ENCODE assay signal across 8 cellular contexts in genomic region chr1:229507502-229507901, GRCh38. TPM values are rescaled to one million over a fixed set of nuclear protein-coding genes. Genes with fewer than 3 reads are reported as not detected.
DNase-seq lines count a peak whose midpoint lies in the region; ATAC-seq, FAIRE-seq and TF ChIP-seq lines count a peak whose summit lies in the region.

No MANE protein-coding gene starts in this region.

- H3K27me3 ChIP-seq in BJ (ENCODE audit: control insufficient read depth, insufficient read depth, low read length), result no peaks in the 10 kb centered on the region
- no peaks in the 10 kb centered on the region for H3K27me3 ChIP-seq in HCT116 (ENCODE audit: insufficient read depth, low read length)
- no peaks in the 10 kb centered on the region for H3K27me3 ChIP-seq in transverse colon

- H3K36me3 ChIP-seq in BJ (ENCODE audit: control insufficient read depth, insufficient read depth, low read length), result no peaks in the 10 kb centered on the region
- peaks cover 5 to 6% of the 10 kb centered on the region in 2 experiments; a peak in 1 of 4 replicates for H3K36me3 ChIP-seq in HCT116 (ENCODE audit: control insufficient read depth in 1 of 2, insufficient read depth in 2 of 2, low read length in 2 of 2)
- peaks cover 0 to 4% (median 0%) of the 10 kb centered on the region in 4 donors for H3K36me3 ChIP-seq in transverse colon

- no peaks in the 10 kb centered on the region for H3K36me3 Mint-ChIP-seq in activated naive CD8-positive, alpha-beta T cell

- H3K9me3 ChIP-seq in HCT116 (ENCODE audit: control insufficient read depth in 1 of 2, insufficient read depth in 1 of 2, low read depth in 1 of 2, low read length in 2 of 2) (no peaks in the 10 kb centered on the region), transverse colon (no peaks in the 10 kb centered on the region)

- no peak for FAIRE-seq in urothelium cell line (lab: Jason Lieb, UNC)

- TF ChIP-seq CTCF in BJ (IDR thresholded peaks at IDR 0.05; ENCODE audit: insufficient read depth, low read depth, low read length) (no peak), HCT116 (IDR thresholded peaks at IDR 0.05 in 2 of 3, conservative IDR thresholded peaks at IDR 0.05 in 1 of 3; ENCODE audit: borderline replicate concordance in 1 of 3, insufficient read depth in 1 of 3, low read depth in 2 of 3, low read length in 2 of 3) (no peak), transverse colon (IDR thresholded peaks at IDR 0.05) (no peak)

- TSS peak; percentile 60 for BruUV-seq in HCT116 (replicated peaks; lab: Mats Ljungman, UMichigan)

- H3K4me3 ChIP-seq in BJ (ENCODE audit: low read depth, low read length), result peak overlapping the region; percentile 83
- H3K4me3 ChIP-seq in HCT116 (replicated peaks in 1 of 2; ENCODE audit: low read depth in 1 of 2, low read length in 2 of 2), result peak overlapping the region; percentile 66 to 86
- peak overlapping the region; percentile 88 to 98 (median 96) for H3K4me3 ChIP-seq in transverse colon

- peak overlapping the region; percentile 53 for H3K27ac ChIP-seq in HCT116 (ENCODE audit: low read depth, low read length)
- H3K27ac ChIP-seq in transverse colon, result peak overlapping the region; percentile 96 to 99 (median 97)

- no peaks in the 10 kb centered on the region for H3K9me2 ChIP-seq in HCT116 (ENCODE audit: insufficient read depth)

- peaks cover 43% of the 10 kb centered on the region for H3K4me1 Mint-ChIP-seq in activated naive CD8-positive, alpha-beta T cell (ENCODE audit: low read depth)

- intact Hi-C loops in HCT116 (cut with micrococcal nuclease) (no loop called here), left colon (cut with DNase I, micrococcal nuclease) (no loop called here), transverse colon (cut with DNase I; ENCODE audit: low total_unique reads) (no loop called here)

- H3K79me2 ChIP-seq in HCT116 (ENCODE audit: insufficient read depth, low read length), result peaks cover 43% of the 10 kb centered on the region

- H4K20me1 ChIP-seq in HCT116 (ENCODE audit: insufficient read depth), result no peaks in the 10 kb centered on the region

- peak overlapping the region; percentile 99 for H3K27ac Mint-ChIP-seq in activated naive CD8-positive, alpha-beta T cell

- CTCF ChIA-PET in BJ (lab: Yijun Ruan, JAX) (no interaction called here), HCT116 (lab: Charles Lee) (interaction anchor here (1.1 to 1.7 kb wide), 4 partner anchors 9 to 249 kb away, joined by 3 to 4 read pairs (median 4); partner anchors contain the start of gene ABCB10)

- no peaks in the 10 kb centered on the region for H3K9me3 Mint-ChIP-seq in activated naive CD8-positive, alpha-beta T cell (ENCODE audit: low read depth)

- ATAC-seq in HCT116 (peak; percentile 1; the same call in 1 of the 2 replicates), left colon (peak; percentile 8)

- POLR2A ChIA-PET in BJ (lab: Charles Lee) (no interaction called here), HCT116 (lab: Charles Lee) (interaction anchor here (2.4 kb wide), 1 partner anchor 51 kb away, joined by 6 read pairs; the partner anchor contains the start of gene ABCB10)

- H3K4me2 ChIP-seq in HCT116 (ENCODE audit: low read length), result peak overlapping the region; percentile 96

- DNase-seq in BJ (ENCODE audit: low read depth) (no peak), HCT116 (ENCODE audit: low read depth, low spot score) (no peak), left colon (no peak), transverse colon (no peak), foreskin melanocyte (no peak), urothelium cell line (ENCODE audit: low spot score) (no peak)
- no peak for DNase-seq in stimulated activated CD8-positive, alpha-beta memory T cell treated with anti-CD3 and anti-CD28 coated beads, Interleukin-4, amount 100 ng/mL, for 48 hours

- peaks cover 5 to 20% of the 10 kb centered on the region in 2 experiments; a peak in 3 of 4 replicates for H3K4me1 ChIP-seq in HCT116 (ENCODE audit: control insufficient read depth in 1 of 2, insufficient read depth in 2 of 2, low read length in 2 of 2)
- H3K4me1 ChIP-seq in transverse colon, result peaks cover 9 to 22% (median 12%) of the 10 kb centered on the region in 4 donors

- H3K9ac ChIP-seq in HCT116 (ENCODE audit: low read length), result peak overlapping the region; percentile 96

- no peak overlapping the region for H2AFZ ChIP-seq in HCT116 (ENCODE audit: low read depth, low read length, poor library complexity, severe bottlenecking)

- TF ChIP-seq EP300 in transverse colon (IDR thresholded peaks at IDR 0.05; ENCODE audit: low read depth), result no peak

- in situ Hi-C loops in transverse colon (cut with MboI; ENCODE audit: low pct_ligation_motif_present in 1 of 4, low pct_unique_long_range_greater_than_20kb in 1 of 4, low sequenced_read_pairs in 3 of 4), result no loop called here

- H3K27me3 Mint-ChIP-seq in activated naive CD8-positive, alpha-beta T cell, result no peaks in the 10 kb centered on the region

- RAD21 ChIA-PET in HCT116 (lab: Charles Lee; ENCODE audit: low non-redundant PET in 1 of 2, low total read pairs in 2 of 2, uncharacterized antibody in 2 of 2, unreplicated experiment in 2 of 2), result no interaction called here

- peak overlapping the region; percentile 92 for H3K4me3 Mint-ChIP-seq in activated naive CD8-positive, alpha-beta T cell

- TF ChIP-seq POLR2A in HCT116 (IDR thresholded peaks at IDR 0.05; ENCODE audit: borderline replicate concordance, extremely low read depth, insufficient read depth, insufficient read length) (no peak), transverse colon (IDR thresholded peaks at IDR 0.05) (no peak)

- no peak for TF ChIP-seq RAD21 in HCT116 (IDR thresholded peaks at IDR 0.05; ENCODE audit: low read depth)

- 0 to 3% methylated on average over 3 to 5 of the region's 5 CpGs for WGBS in transverse colon (ENCODE audit: low coverage in 1 of 2), 2 donors

TF ChIP-seq in HCT116, 20 proteins besides CTCF, POLR2A, EP300 and RAD21 (continues in another document):
- TF ChIP-seq ZNF274 (IDR thresholded peaks at IDR 0.05; ENCODE audit: low read depth, low read length) (no peak), ZBTB33 (IDR thresholded peaks at IDR 0.05; ENCODE audit: extremely low read depth, insufficient replicate concordance, low read length) (no peak), YY1 (IDR thresholded peaks at IDR 0.05; ENCODE audit: extremely low read depth, insufficient replicate concordance, low read depth, low read length) (no peak), CBX3 (IDR thresholded peaks at IDR 0.05; ENCODE audit: low read depth) (no peak), EGR1 (IDR thresholded peaks at IDR 0.05; ENCODE audit: low read depth) (no peak), TCF7L2 (IDR thresholded peaks at IDR 0.05; ENCODE audit: borderline replicate concordance, extremely low read depth, insufficient read depth, insufficient read length) (no peak), REST (IDR thresholded peaks at IDR 0.05; ENCODE audit: low read depth) (no peak), SP1 (IDR thresholded peaks at IDR 0.05; ENCODE audit: low read depth) (no peak), EZH2 (IDR thresholded peaks at IDR 0.05) (no peak), ELF1 (IDR thresholded peaks at IDR 0.05; ENCODE audit: borderline replicate concordance, low read depth) (no peak)

RNA-seq across cellular contexts. Expression of gene NUP133, which starts 0.6 kb away (rescaled TPM):
- polyA plus RNA-seq in BJ (2011; rRNA removed), result 20.8 and 28.4 TPM in 2 replicates
- 15.3 and 17.3 TPM in 2 replicates for polyA minus RNA-seq in BJ (2011; rRNA and poly(A)+ RNA removed)
- 52.5 TPM for total RNA-seq in HCT116 (2021; ENCODE audit: unreplicated experiment)
- polyA plus RNA-seq in HCT116 (2012), result 10.2 and 14.6 TPM in 2 replicates
- total RNA-seq in left colon, result 10 to 100 TPM; 18.5 to 23.0 TPM
- total RNA-seq in transverse colon, result 100 to 1,000 TPM in 1 of 4 donors, 10 to 100 TPM in 3; 14.6 to 118 (median 22.9) TPM

RNA-seq across cellular contexts. Expression of gene ABCB10, which starts 51.0 kb away (rescaled TPM):
- polyA plus RNA-seq in BJ (2011; rRNA removed), result 12.7 and 12.8 TPM in 2 replicates
- polyA minus RNA-seq in BJ (2011; rRNA and poly(A)+ RNA removed), result 9.2 and 12.4 TPM in 2 replicates
- total RNA-seq in HCT116 (2021; ENCODE audit: unreplicated experiment), result 20.3 TPM
- polyA plus RNA-seq in HCT116 (2012), result 5.1 and 5.9 TPM in 2 replicates
- total RNA-seq in left colon, result 10 to 100 TPM; 25.4 to 28.4 TPM
- total RNA-seq in transverse colon, result 10 to 100 TPM in 3 of 4 donors, 1 to 10 TPM in 1; 4.5 to 22.5 (median 18.9) TPM
